In genomic region chr20:64101731-64102621, GRCh38 we compare ENCODE assay signal across 8 cellular contexts. TPM values are rescaled to one million over a fixed set of nuclear protein-coding genes. Genes with fewer than 3 reads are reported as not detected.
DNase-seq lines count a peak whose midpoint lies in the region; ATAC-seq and TF ChIP-seq lines count a peak whose summit lies in the region.

No MANE protein-coding gene starts in this region.

- no peaks in the 10 kb centered on the region for H3K36me3 ChIP-seq in sigmoid colon

- H3K27me3 ChIP-seq in sigmoid colon: peaks cover 23 to 65% (median 54%) of the 10 kb centered on the region in 3 donors

- ATAC-seq in GM18505 (IDR thresholded peaks at IDR 0.05; ENCODE audit: unreplicated experiment): no peak
- ATAC-seq in HG03460 (IDR thresholded peaks at IDR 0.05; ENCODE audit: unreplicated experiment): no peak

- H3K9me3 ChIP-seq in sigmoid colon: no peaks in the 10 kb centered on the region

- H3K4me1 ChIP-seq in sigmoid colon: peaks cover 0 to 12% (median 10%) of the 10 kb centered on the region in 4 donors

- no peak overlapping the region for H3K27ac ChIP-seq in sigmoid colon

- DNase-seq in NCI-H2029 (lab: John Stamatoyannopoulos, UW): peak; percentile 23
- no peak for DNase-seq in NCI-H2029 treated with DMSO at 0.1 percent for 48 hours (lab: John Stamatoyannopoulos, UW)
- peak; percentile 19 for DNase-seq in NOMO-1 treated with DMSO at 0.1 percent for 48 hours (lab: John Stamatoyannopoulos, UW; ENCODE audit: unreplicated experiment)
- DNase-seq in activated T-helper 1 cell treated with anti-CD3 and anti-CD28 coated beads, Interleukin-2, amount 50 U/mL, for 16 hours (ENCODE audit: low read depth in 1 of 2, low spot score in 1 of 2): peak; percentile 44 to 56
- peak in 26 of 42 donors; percentile 3 to 67 (median 26) for DNase-seq in head of caudate nucleus
- DNase-seq in sigmoid colon: no peak

- H3K4me3 ChIP-seq in sigmoid colon: peak overlapping the region in 3 of 4 donors; percentile 7 to 41 (median 37)

- intact Hi-C loops in head of caudate nucleus (cut with DNase I) (no loop called here), sigmoid colon (cut with DNase I) (no loop called here)

- no peak for TF ChIP-seq EP300 in sigmoid colon (IDR thresholded peaks at IDR 0.05)

- TF ChIP-seq POLR2A in sigmoid colon (IDR thresholded peaks at IDR 0.05) (no peak), GM18505 (IDR thresholded peaks at IDR 0.05; ENCODE audit: borderline replicate concordance, extremely low read depth, insufficient read depth, insufficient read length) (no peak)

- WGBS in sigmoid colon, 2 donors: 5 to 6% methylated on average over 64 of the region's 64 CpGs

- TF ChIP-seq CTCF in sigmoid colon (IDR thresholded peaks at IDR 0.05): peak in 3 of 4 experiments; percentile 11 to 54 (median 22)

RNA-seq across cellular contexts. Expression of gene NPBWR2, which starts 5.4 kb away (rescaled TPM):
- total RNA-seq in sigmoid colon: not detected
- not detected for polyA plus RNA-seq in sigmoid colon

RNA-seq across cellular contexts. Expression of gene LKAAEAR1, which starts 17.8 kb away (rescaled TPM):
- total RNA-seq in sigmoid colon: 1 to 10 TPM in 1 of 4 donors, not detected in 3; 1.5 TPM
- polyA plus RNA-seq in sigmoid colon: under 1 TPM in 1 of 3 donors, not detected in 2; 0.19 TPM

RNA-seq across cellular contexts. Expression of gene OPRL1, which starts 22.1 kb away (rescaled TPM):
- total RNA-seq in sigmoid colon: 1 to 10 TPM in 1 of 4 donors, under 1 TPM in 3; 0.71 to 2.2 (median 0.89) TPM
- polyA plus RNA-seq in sigmoid colon: 1 to 10 TPM in 1 of 3 donors, under 1 TPM in 1, not detected in 1; under 0.01 to 1.0 TPM

RNA-seq across cellular contexts. Expression of gene RGS19, which starts 22.7 kb away (rescaled TPM):
- 10 to 100 TPM in 2 of 4 donors, 1 to 10 TPM in 2; 7.5 to 12.3 (median 10.5) TPM for total RNA-seq in sigmoid colon
- polyA plus RNA-seq in sigmoid colon: 10 to 100 TPM; 11.1 to 22.0 (median 12.6) TPM

RNA-seq across cellular contexts. Expression of gene TCEA2, which starts 39.0 kb away (rescaled TPM):
- 10 to 100 TPM; 41.7 to 50.5 (median 42.2) TPM for total RNA-seq in sigmoid colon
- polyA plus RNA-seq in sigmoid colon: 10 to 100 TPM in 2 of 3 donors, 1 to 10 TPM in 1; 2.1 to 14.0 (median 11.4) TPM

Comparison
In these comparisons a context has a peak if more than half of its experiments do, and no peak if none do; other contexts are left out.
1. DNase-seq: peak in NCI-H2029 (single experiment), NOMO-1 treated with DMSO at 0.1 percent for 48 hours (single experiment), activated T-helper 1 cell treated with anti-CD3 and anti-CD28 coated beads, Interleukin-2, amount 50 U/mL, for 16 hours (2 of 2) and head of caudate nucleus (26 of 42); none in NCI-H2029 treated with DMSO at 0.1 percent for 48 hours (single experiment) and sigmoid colon (single experiment).